Comparison of ENCODE assay signal across 10 cellular contexts in genomic region chr11:8354622-8355417, GRCh38.
DNase-seq lines count a peak whose midpoint lies in the region; ATAC-seq and TF ChIP-seq lines count a peak whose summit lies in the region.
"Had no signal": no experiment of that assay in that cellular context is flagged by ENCODE, and none has a peak within 500 bp of the region (broad histone marks: within the 10 kb centered on the region; RNA-seq: fewer than 3 reads in every experiment).

No MANE protein-coding gene starts in this region.

- no peaks in the 10 kb centered on the region for H3F3A ChIP-seq in Loucy (ENCODE audit: low read depth)

- H3K4me3 ChIP-seq in Loucy (ENCODE audit: low read length, poor library complexity, severe bottlenecking) (peak overlapping the region; percentile 65), kidney epithelial cell (ENCODE audit: low read depth, low read length) (no peak overlapping the region), lower lobe of right lung (no peak overlapping the region), lower leg skin (ENCODE audit: low read depth, poor library complexity, severe bottlenecking) (no peak overlapping the region)

- DNase-seq in SKM-1 treated with dmso at 0.1 percent for 144 hours (lab: John Stamatoyannopoulos, UW; ENCODE audit: unreplicated experiment) (peak; percentile 32), kidney epithelial cell (ENCODE audit: low read depth) (no peak), lower lobe of right lung (no peak), globus pallidus (ENCODE audit: low spot score) (no peak), NCI-H1048 (lab: John Stamatoyannopoulos, UW) (no peak), lower leg skin (ENCODE audit: low spot score in 2 of 2) (no peak)
- DNase-seq: T-helper 1 cell had no signal

- H3K27me3 ChIP-seq in Loucy (ENCODE audit: insufficient read depth, low read length, poor library complexity, severe bottlenecking) = no peaks in the 10 kb centered on the region
- peaks cover 45% of the 10 kb centered on the region for H3K27me3 ChIP-seq in kidney epithelial cell (ENCODE audit: control insufficient read depth, insufficient read depth, low read length)
- H3K27me3 ChIP-seq in lower lobe of right lung (ENCODE audit: low read depth) = peaks cover 13% of the 10 kb centered on the region

- 12 to 14% methylated on average over 15 to 16 of the region's 16 CpGs for WGBS in lower leg skin, 2 donors

- peak overlapping the region; percentile 59 for H3K4me2 ChIP-seq in Loucy (ENCODE audit: low read depth, low read length, poor library complexity, severe bottlenecking)

- ATAC-seq in lower lobe of right lung = no peak

- no peaks in the 10 kb centered on the region for H3K79me2 ChIP-seq in Loucy (ENCODE audit: insufficient read depth, low read length)

- no peaks in the 10 kb centered on the region for H3K9me2 ChIP-seq in Loucy (replicated peaks; ENCODE audit: low read depth, low read length)

- peak overlapping the region; percentile 51; the same call in 1 of the 2 replicates for H2AFZ ChIP-seq in Loucy (ENCODE audit: low read length)

- H3K4me1 ChIP-seq in Loucy (ENCODE audit: insufficient read depth, low read length, poor library complexity, severe bottlenecking) (peaks cover 7% of the 10 kb centered on the region), lower lobe of right lung (peaks cover 5% of the 10 kb centered on the region)

- H4K20me1 ChIP-seq in Loucy (ENCODE audit: insufficient read depth, low read length, poor library complexity, severe bottlenecking) = no peaks in the 10 kb centered on the region

- TF ChIP-seq CTCF in 22Rv1 (IDR thresholded peaks at IDR 0.05) = peak; percentile 23
- no peak for TF ChIP-seq CTCF in Loucy (conservative IDR thresholded peaks at IDR 0.05; ENCODE audit: low read length)
- peak; percentile 18 for TF ChIP-seq CTCF in kidney epithelial cell (IDR thresholded peaks at IDR 0.05; ENCODE audit: insufficient read depth, low read length, poor library complexity, severe bottlenecking)
- TF ChIP-seq CTCF in lower lobe of right lung (IDR thresholded peaks at IDR 0.05) = no peak
- TF ChIP-seq CTCF in lower leg skin (IDR thresholded peaks at IDR 0.05) = no peak

- no peak for TF ChIP-seq POLR2A in lower leg skin (IDR thresholded peaks at IDR 0.05)

- no peaks in the 10 kb centered on the region for H3K36me3 ChIP-seq in Loucy (ENCODE audit: insufficient read depth, low read length)
- no peaks in the 10 kb centered on the region for H3K36me3 ChIP-seq in kidney epithelial cell (ENCODE audit: control insufficient read depth, insufficient read depth, low read length)
- no peaks in the 10 kb centered on the region for H3K36me3 ChIP-seq in lower lobe of right lung

- intact Hi-C loops in lower lobe of right lung (cut with DNase I) = no loop called here
- intact Hi-C loops in lower leg skin (cut with DNase I; ENCODE audit: low total_unique reads) = no loop called here

- no peak overlapping the region for H3K27ac ChIP-seq in 22Rv1
- H3K27ac ChIP-seq in lower lobe of right lung = no peak overlapping the region
- H3K27ac ChIP-seq: epithelial cell of prostate had no signal

- H3K9me3 ChIP-seq in Loucy (ENCODE audit: insufficient read depth, low read depth, low read length) (no peaks in the 10 kb centered on the region), lower lobe of right lung (no peaks in the 10 kb centered on the region)

- peak overlapping the region; percentile 26 for H3K9ac ChIP-seq in Loucy (ENCODE audit: low read depth, low read length, poor library complexity, severe bottlenecking)

Comparison
In these comparisons a context has a peak if more than half of its experiments do, and no peak if none do; other contexts are left out.
1. CTCF ChIP-seq: peak in 22Rv1 (single experiment) and kidney epithelial cell (single experiment); none in Loucy (single experiment), lower lobe of right lung (single experiment) and lower leg skin (0 of 3).